26 cellular contexts compared by ENCODE assay signal in the genomic region with DNA sequence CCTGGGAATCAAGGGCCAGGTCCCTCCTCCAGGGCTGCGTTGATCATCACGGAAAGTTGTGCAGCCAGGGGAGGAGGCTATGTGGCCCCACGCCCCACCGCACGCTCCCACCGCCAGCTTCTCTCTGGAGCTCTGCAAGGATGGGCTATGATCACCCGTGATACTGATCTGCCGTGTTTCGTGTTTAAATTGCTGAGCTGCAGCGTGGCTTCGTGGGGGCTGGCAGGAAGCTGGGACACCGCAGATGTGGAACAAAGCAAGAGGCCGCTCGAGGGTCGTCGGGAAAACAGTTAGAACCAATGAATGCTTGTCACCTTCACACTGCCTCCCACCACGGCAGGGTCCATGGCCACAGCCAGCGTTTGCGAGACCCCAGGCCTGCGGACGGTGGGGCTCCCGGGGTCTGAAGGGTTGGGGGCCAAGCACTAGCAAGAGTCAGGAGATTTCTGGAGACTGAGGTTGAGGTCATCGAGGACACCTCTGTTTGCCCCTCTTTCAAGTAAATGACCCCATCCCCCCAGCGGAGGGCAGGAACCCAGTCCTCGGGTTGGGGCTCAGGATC. TPM values are rescaled to one million over a fixed set of nuclear protein-coding genes. Genes with fewer than 3 reads are reported as not detected.
DNase-seq lines count a peak whose midpoint lies in the region; ATAC-seq, FAIRE-seq and TF ChIP-seq lines count a peak whose summit lies in the region.
"Had no signal": no experiment of that assay in that cellular context is flagged by ENCODE, and none has a peak within 500 bp of the region (broad histone marks: within the 10 kb centered on the region; RNA-seq: fewer than 3 reads in every experiment).

No MANE protein-coding gene starts in this region.

- no peaks in the 10 kb centered on the region for H4K20me1 ChIP-seq in HepG2 (ENCODE audit: insufficient read depth, low read length)

- H3K27ac Mint-ChIP-seq in stimulated activated naive CD8-positive, alpha-beta T cell treated with anti-CD3 and anti-CD28 coated beads, Interleukin-15, Interleukin-2, amounts not matched to agents 100 ng/mL and 50 ng/mL, for 24 hours, result no peak overlapping the region
- H3K27ac Mint-ChIP-seq in glutamatergic neuron (ENCODE audit: unreplicated experiment), result no peak overlapping the region
- H3K27ac Mint-ChIP-seq: activated T-helper 1 cell treated with anti-CD3 and anti-CD28 coated beads, Interleukin-12 subunit alpha, Interleukin-12 subunit beta, Interleukin-2, Interleukin-4 antibody, amounts not matched to agents 30 ng/mL and 10 ng/mL and 1 ng/mL, durations not matched to agents 14 hours and 24 hours and 36 hours had no signal

- CTCF ChIA-PET in HepG2 (lab: Yijun Ruan, JAX; ENCODE audit: low intra/inter-chr PET ratio, low total read pairs), result no interaction called here

- H3K4me1 Mint-ChIP-seq in stimulated activated naive CD8-positive, alpha-beta T cell treated with anti-CD3 and anti-CD28 coated beads, Interleukin-15, Interleukin-2, amounts not matched to agents 100 ng/mL and 50 ng/mL, for 24 hours (ENCODE audit: low read depth), result peaks cover 38% of the 10 kb centered on the region
- peaks cover 8% of the 10 kb centered on the region for H3K4me1 Mint-ChIP-seq in glutamatergic neuron (ENCODE audit: low read depth, unreplicated experiment)

- no peak for FAIRE-seq in HepG2 (lab: Jason Lieb, UNC)
- FAIRE-seq: GM12878, keratinocyte had no signal

- ATAC-seq in HepG2 (no peak), right lobe of liver (no peak), HG02840 (IDR thresholded peaks at IDR 0.05; ENCODE audit: low FRiP score, unreplicated experiment) (no peak)
- ATAC-seq: gastrocnemius medialis, GM12878, HCT116 had no signal

- TF ChIP-seq EP300 in HepG2 (IDR thresholded peaks at IDR 0.05; ENCODE audit: low read depth in 2 of 2, low read length in 2 of 2), result no peak
- no peak for TF ChIP-seq EP300 in HepG2 (CRISPR knock-in tag; IDR thresholded peaks at IDR 0.05; ENCODE audit: borderline replicate concordance)

- H3K27me3 ChIP-seq in HepG2 (ENCODE audit: control insufficient read depth in 1 of 2, insufficient read depth in 2 of 2, low read length in 2 of 2) (peaks cover 9 to 48% of the 10 kb centered on the region in 2 experiments), right lobe of liver (no peaks in the 10 kb centered on the region), NT2/D1 (ENCODE audit: insufficient read depth, insufficient read length) (peaks cover 92% of the 10 kb centered on the region), SJCRH30 (no peaks in the 10 kb centered on the region)

- H3K9me3 ChIP-seq in HepG2 (ENCODE audit: low read length) (no peaks in the 10 kb centered on the region), right lobe of liver (no peaks in the 10 kb centered on the region), NT2/D1 (ENCODE audit: insufficient read depth, low read length) (peaks cover 9% of the 10 kb centered on the region), SJCRH30 (replicated peaks) (no peaks in the 10 kb centered on the region)
- H3K9me3 ChIP-seq: esophagus muscularis mucosa, gastrocnemius medialis had no signal

- H2AFZ ChIP-seq in HepG2 (ENCODE audit: low read length), result no peak overlapping the region

- BruUV-seq in HepG2 (replicated peaks; lab: Mats Ljungman, UMichigan), result no TSS peak

- intact Hi-C loops in HepG2 (cut with micrococcal nuclease; ENCODE audit: unreplicated experiment) (no loop called here), right lobe of liver (cut with DNase I) (no loop called here)

- 67% methylated on average over 18 of the region's 25 CpGs for WGBS in HepG2 (ENCODE audit: low lambda C conversion rate)
- whole genome bisulfite sequencing in right lobe of liver (ENCODE audit: insufficient coverage, low coverage, low lambda C conversion rate, missing lambda C conversion rate), result 60% methylated on average over 1 of the region's 25 CpGs

- H3K9ac ChIP-seq in HepG2 (ENCODE audit: insufficient read depth, low read depth, low read length) (no peak overlapping the region), NT2/D1 (ENCODE audit: insufficient read length, low read depth) (peak overlapping the region; percentile 21)
- H3K9ac ChIP-seq: KMS-11 had no signal

- TF ChIP-seq POLR2A in HepG2 (IDR thresholded peaks at IDR 0.05; ENCODE audit: insufficient read depth in 1 of 2, low read depth in 2 of 2, low read length in 2 of 2) (no peak), right lobe of liver (IDR thresholded peaks at IDR 0.05) (no peak)

- H3K36me3 Mint-ChIP-seq in stimulated activated naive CD8-positive, alpha-beta T cell treated with anti-CD3 and anti-CD28 coated beads, Interleukin-15, Interleukin-2, amounts not matched to agents 100 ng/mL and 50 ng/mL, for 24 hours (ENCODE audit: low read depth), result no peaks in the 10 kb centered on the region
- peaks cover 2% of the 10 kb centered on the region for H3K36me3 Mint-ChIP-seq in glutamatergic neuron (ENCODE audit: unreplicated experiment)
- H3K36me3 Mint-ChIP-seq: brain had no signal

- in situ Hi-C loops in HepG2 (cut with HindIII; ENCODE audit: extremely low pct_ligation_motif_present, low pct_unique_long_range_greater_than_20kb), result no loop called here

- H3K4me3 ChIP-seq in HepG2 (replicated peaks in 1 of 3; ENCODE audit: insufficient read depth in 1 of 3, low read depth in 2 of 3, low read length in 3 of 3) (peak overlapping the region in 1 of 3 experiments; percentile 23; a peak in 1 of 6 replicates), right lobe of liver (no peak overlapping the region), NT2/D1 (ENCODE audit: insufficient read length, low read depth) (no peak overlapping the region), SJCRH30 (no peak overlapping the region)
- H3K4me3 ChIP-seq: esophagus muscularis mucosa, gastrocnemius medialis, GM12878, lung, smooth muscle cell had no signal

- peak overlapping the region; percentile 21 for H3K4me3 Mint-ChIP-seq in stimulated activated naive CD8-positive, alpha-beta T cell treated with anti-CD3 and anti-CD28 coated beads, Interleukin-15, Interleukin-2, amounts not matched to agents 100 ng/mL and 50 ng/mL, for 24 hours
- no peak overlapping the region for H3K4me3 Mint-ChIP-seq in glutamatergic neuron (ENCODE audit: unreplicated experiment)
- H3K4me3 Mint-ChIP-seq: activated T-helper 1 cell treated with anti-CD3 and anti-CD28 coated beads, Interleukin-12 subunit alpha, Interleukin-12 subunit beta, Interleukin-2, Interleukin-4 antibody, amounts not matched to agents 30 ng/mL and 10 ng/mL and 1 ng/mL, durations not matched to agents 14 hours and 24 hours and 36 hours; brain had no signal

- no peak for TF ChIP-seq CTCF in HepG2 (CRISPR knock-in tag; IDR thresholded peaks at IDR 0.05)
- no peak for TF ChIP-seq CTCF in right lobe of liver (IDR thresholded peaks at IDR 0.05)
- TF ChIP-seq CTCF in glutamatergic neuron (IDR thresholded peaks at IDR 0.05; ENCODE audit: partially characterized antibody, unreplicated experiment), result no peak

- DNase-seq in HepG2 (ENCODE audit: low spot score) (no peak), right lobe of liver (no peak), NT2/D1 (ENCODE audit: low read depth, low spot score) (no peak), SJCRH30 (no peak), glutamatergic neuron (no peak)
- peak; percentile 16 for DNase-seq in effector CD8-positive, alpha-beta T cell (lab: John Stamatoyannopoulos, UW)
- DNase-seq: activated CD4-positive, alpha-beta T cell treated with anti-CD3 and anti-CD28 coated beads, Interleukin-2, amount 50 U/mL, for 4 hours; DMS79 treated with DMSO at 0.1 percent for 48 hours; gastrocnemius medialis; NCI-H1694; NCI-H774; nucleus accumbens; SHP77 treated with DMSO at 0.1 percent for 48 hours; stimulated activated CD4-positive, alpha-beta T cell treated with anti-CD3 and anti-CD28 coated beads, Interleukin-4, amount 100 ng/mL, for 24 hours; trophoblast cell had no signal

- H3K4me2 ChIP-seq in HepG2 (ENCODE audit: low read depth, low read length), result peak overlapping the region; percentile 45; the same call in 1 of the 2 replicates
- H3K4me2 ChIP-seq: KMS-11, smooth muscle cell had no signal

- no peaks in the 10 kb centered on the region for H3K27me3 Mint-ChIP-seq in stimulated activated naive CD8-positive, alpha-beta T cell treated with anti-CD3 and anti-CD28 coated beads, Interleukin-15, Interleukin-2, amounts not matched to agents 100 ng/mL and 50 ng/mL, for 24 hours
- H3K27me3 Mint-ChIP-seq in glutamatergic neuron (ENCODE audit: unreplicated experiment), result peaks cover 16% of the 10 kb centered on the region

- H3K27ac ChIP-seq in HepG2 (ENCODE audit: extremely low read length, insufficient read depth, low read length), result no peak overlapping the region
- no peak overlapping the region for H3K27ac ChIP-seq in right lobe of liver
- no peak overlapping the region for H3K27ac ChIP-seq in SJCRH30
- H3K27ac ChIP-seq: esophagus muscularis mucosa, gastrocnemius medialis, KMS-11 had no signal

- no peaks in the 10 kb centered on the region for H3K79me2 ChIP-seq in HepG2 (ENCODE audit: insufficient read depth, low read length)

- POLR2A ChIA-PET in HepG2 (lab: Yijun Ruan, JAX), result no interaction called here

- H3K9me3 Mint-ChIP-seq in stimulated activated naive CD8-positive, alpha-beta T cell treated with anti-CD3 and anti-CD28 coated beads, Interleukin-15, Interleukin-2, amounts not matched to agents 100 ng/mL and 50 ng/mL, for 24 hours, result no peaks in the 10 kb centered on the region
- H3K9me3 Mint-ChIP-seq in glutamatergic neuron (ENCODE audit: unreplicated experiment), result peaks cover 14% of the 10 kb centered on the region
- H3K9me3 Mint-ChIP-seq: activated T-helper 1 cell treated with anti-CD3 and anti-CD28 coated beads, Interleukin-12 subunit alpha, Interleukin-12 subunit beta, Interleukin-2, Interleukin-4 antibody, amounts not matched to agents 30 ng/mL and 10 ng/mL and 1 ng/mL, durations not matched to agents 14 hours and 24 hours and 36 hours had no signal

- TF ChIP-seq RAD21 in HepG2 (CRISPR knock-in tag; IDR thresholded peaks at IDR 0.05), result no peak

- H3K4me1 ChIP-seq in HepG2 (ENCODE audit: insufficient read depth, low read length), result peaks cover 68% of the 10 kb centered on the region
- H3K4me1 ChIP-seq in right lobe of liver, result no peaks in the 10 kb centered on the region
- peaks cover 16% of the 10 kb centered on the region for H3K4me1 ChIP-seq in NT2/D1 (ENCODE audit: insufficient read depth, insufficient read length)
- H3K4me1 ChIP-seq in SJCRH30, result peaks cover 2% of the 10 kb centered on the region
- H3K4me1 ChIP-seq: gastrocnemius medialis had no signal

- H3K36me3 ChIP-seq in HepG2 (replicated peaks in 1 of 2; ENCODE audit: control insufficient read depth in 1 of 2, insufficient read depth in 2 of 2, low read length in 2 of 2), result no peaks in the 10 kb centered on the region
- no peaks in the 10 kb centered on the region for H3K36me3 ChIP-seq in right lobe of liver
- H3K36me3 ChIP-seq in NT2/D1 (ENCODE audit: insufficient read depth, insufficient read length, low read length), result no peaks in the 10 kb centered on the region
- no peaks in the 10 kb centered on the region for H3K36me3 ChIP-seq in SJCRH30
- H3K36me3 ChIP-seq: esophagus muscularis mucosa, gastrocnemius medialis had no signal

RNA-seq across cellular contexts. Expression of gene FBRSL1, which starts 51.7 kb away (rescaled TPM):
- total RNA-seq in HepG2 (2016; rRNA removed; fragmentation: Illumina TruSeq; extraction: Trizol) (3.7 and 7.9 TPM in 2 replicates), right lobe of liver (10 to 100 TPM; 16.2 to 27.6 (median 23.3) TPM), glutamatergic neuron (ENCODE audit: unreplicated experiment) (211 TPM)
- 2.7 and 3.6 TPM in 2 replicates for total RNA-seq in HepG2 (2016; cell fraction: cytosol; rRNA removed; fragmentation: Illumina TruSeq; extraction: Trizol; ENCODE audit: low read depth)
- 5.4 and 6.9 TPM in 2 replicates for total RNA-seq in HepG2 (2016; cell fraction: insoluble cytoplasmic fraction; rRNA removed; fragmentation: Illumina TruSeq; extraction: Trizol)
- total RNA-seq in HepG2 (2016; cell fraction: membrane; rRNA removed; fragmentation: Illumina TruSeq; extraction: Trizol), result 7.0 and 9.3 TPM in 2 replicates
- total RNA-seq in HepG2 (2016; cell fraction: nucleus; rRNA removed; fragmentation: Illumina TruSeq; extraction: Trizol), result 10.9 and 11.0 TPM in 2 replicates
- 3.6 and 4.9 TPM in 2 replicates for polyA plus RNA-seq in HepG2 (2011; rRNA removed)
- 3.0 and 6.0 TPM in 2 replicates for polyA plus RNA-seq in HepG2 (2011; cell fraction: cytosol; rRNA removed)
- 50.9 and 76.3 TPM in 2 replicates for polyA plus RNA-seq in HepG2 (2011; cell fraction: nucleus; rRNA removed)
- polyA plus RNA-seq in HepG2 (2012), result 25.5 and 31.0 TPM in 2 replicates
- 5.9 and 6.4 TPM in 2 replicates for polyA plus RNA-seq in HepG2 (2016; cell fraction: cytosol; fragmentation: Illumina TruSeq; extraction: Trizol; ENCODE audit: low read depth)
- polyA plus RNA-seq in HepG2 (2016; cell fraction: insoluble cytoplasmic fraction; fragmentation: Illumina TruSeq; extraction: Trizol; ENCODE audit: low read depth), result 20.0 and 28.2 TPM in 2 replicates
- 20.5 and 23.8 TPM in 2 replicates for polyA plus RNA-seq in HepG2 (2016; cell fraction: membrane; fragmentation: Illumina TruSeq; extraction: Trizol; ENCODE audit: low read depth)
- polyA plus RNA-seq in HepG2 (2016; cell fraction: nucleus; fragmentation: Illumina TruSeq; extraction: Trizol; ENCODE audit: insufficient read depth, low read depth), result 64.1 and 69.3 TPM in 2 replicates
- polyA minus RNA-seq in HepG2 (2011; rRNA and poly(A)+ RNA removed; ENCODE audit: low replicate concordance), result 3.8 and 7.6 TPM in 2 replicates
- 17.3 and 28.7 TPM in 2 replicates for polyA minus RNA-seq in HepG2 (2011; cell fraction: cytosol; rRNA and poly(A)+ RNA removed)
- polyA minus RNA-seq in HepG2 (2011; cell fraction: nucleus; rRNA and poly(A)+ RNA removed), result 8.5 and 11.2 TPM in 2 replicates
- 15.6 and 15.7 TPM in 2 replicates for total RNA-seq in SJCRH30 (2014; rRNA removed; shearing (Covaris generic))
